9 cellular contexts compared by ENCODE assay signal in the genomic region with DNA sequence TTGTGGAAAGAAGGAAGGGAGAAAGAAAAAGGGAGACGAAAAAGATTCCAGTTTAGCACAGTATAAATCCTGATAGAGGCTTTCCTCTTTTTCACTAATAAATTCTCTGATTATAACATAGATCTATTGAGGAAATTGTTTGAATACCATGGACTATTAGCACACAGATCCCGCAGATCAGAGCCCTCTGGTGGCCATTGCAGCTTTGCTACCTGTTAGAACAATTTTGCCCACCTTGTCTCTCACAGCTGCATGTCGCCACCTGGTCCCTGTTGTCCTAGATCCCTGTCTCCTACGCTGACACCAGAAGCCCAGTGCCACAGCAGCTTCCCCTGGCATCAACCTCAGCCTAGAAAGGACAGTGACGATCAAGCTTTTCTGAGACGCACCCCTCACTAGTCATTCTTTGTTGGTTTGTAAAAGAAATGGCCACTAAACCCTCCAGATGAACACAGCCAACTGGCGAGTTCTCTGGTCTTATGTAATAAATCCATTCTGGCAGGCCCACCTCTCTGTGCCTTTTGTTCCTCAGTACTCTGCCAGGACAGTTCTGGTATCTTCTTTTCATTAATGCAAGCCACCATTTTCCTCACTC. TPM values are rescaled to one million over a fixed set of nuclear protein-coding genes. Genes with fewer than 3 reads are reported as not detected.
DNase-seq lines count a peak whose midpoint lies in the region; ATAC-seq and TF ChIP-seq lines count a peak whose summit lies in the region.
"Had no signal": no experiment of that assay in that cellular context is flagged by ENCODE, and none has a peak within 500 bp of the region (broad histone marks: within the 10 kb centered on the region; RNA-seq: fewer than 3 reads in every experiment).

No MANE protein-coding gene starts in this region.

- no peak overlapping the region for H2AFZ ChIP-seq in GM23248
- H2AFZ ChIP-seq in OCI-LY7 (ENCODE audit: low read length): no peak overlapping the region

- H3F3A ChIP-seq in GM23248 (ENCODE audit: insufficient read depth): no peaks in the 10 kb centered on the region

- H3K4me1 ChIP-seq in GM23248 (ENCODE audit: insufficient read depth): no peaks in the 10 kb centered on the region
- H3K4me1 ChIP-seq in OCI-LY7 (ENCODE audit: insufficient read depth, low read length, poor library complexity, severe bottlenecking): no peaks in the 10 kb centered on the region
- no peaks in the 10 kb centered on the region for H3K4me1 ChIP-seq in ovary (ENCODE audit: insufficient read depth)

- in situ Hi-C loops in GM23248 (cut with MboI): no loop called here

- H3K9me3 ChIP-seq in GM23248 (ENCODE audit: low read depth): no peaks in the 10 kb centered on the region
- no peaks in the 10 kb centered on the region for H3K9me3 ChIP-seq in OCI-LY7 (ENCODE audit: low read length)
- H3K9me3 ChIP-seq in ovary: no peaks in the 10 kb centered on the region

- no peak for ATAC-seq in HG02763 (IDR thresholded peaks at IDR 0.05; ENCODE audit: unreplicated experiment)

- no peaks in the 10 kb centered on the region for H3K9me3 Mint-ChIP-seq in Calu3 (ENCODE audit: low read depth, unreplicated experiment)

- H3K27ac Mint-ChIP-seq in Calu3 (ENCODE audit: unreplicated experiment): no peak overlapping the region

- peaks cover 41% of the 10 kb centered on the region for H3K27me3 Mint-ChIP-seq in Calu3 (ENCODE audit: unreplicated experiment)

- no TSS peak for BruUV-seq in Calu3 (replicated peaks; lab: Mats Ljungman, UMichigan)
- no TSS peak for BruUV-seq in OCI-LY7 (replicated peaks; lab: Mats Ljungman, UMichigan)

- no peak overlapping the region for H3K4me3 ChIP-seq in GM23248
- no peak overlapping the region for H3K4me3 ChIP-seq in OCI-LY7 (ENCODE audit: low read depth, low read length, poor library complexity, severe bottlenecking)
- H3K4me3 ChIP-seq in ovary: no peak overlapping the region

- TF ChIP-seq CTCF in Calu3 (IDR thresholded peaks at IDR 0.05; ENCODE audit: unreplicated experiment) (peak; percentile 69), OCI-LY7 (conservative IDR thresholded peaks at IDR 0.05; ENCODE audit: low read length) (peak; percentile 83), ovary (IDR thresholded peaks at IDR 0.05) (no peak)

- no peak for TF ChIP-seq POLR2A in ovary (IDR thresholded peaks at IDR 0.05)

- no peaks in the 10 kb centered on the region for H3K36me3 ChIP-seq in GM23248 (ENCODE audit: low read depth)
- H3K36me3 ChIP-seq in OCI-LY7 (ENCODE audit: insufficient read depth, low read length): no peaks in the 10 kb centered on the region
- H3K36me3 ChIP-seq in ovary: no peaks in the 10 kb centered on the region

- H3K27ac ChIP-seq in GM23248 (no peak overlapping the region), OCI-LY7 (ENCODE audit: low read depth, low read length, poor library complexity, severe bottlenecking) (no peak overlapping the region), ovary (no peak overlapping the region)

- no peaks in the 10 kb centered on the region for H4K20me1 ChIP-seq in GM23248 (ENCODE audit: insufficient read depth)
- no peaks in the 10 kb centered on the region for H4K20me1 ChIP-seq in OCI-LY7 (ENCODE audit: insufficient read depth, low read length)

- CTCF ChIA-PET in Calu3 (lab: Charles Lee): interaction anchor here (0.6 to 1.3 kb wide), 4 partner anchors 54 to 659 kb away, joined by 3 to 6 read pairs (median 4); no protein-coding TSS in a partner anchor
- CTCF ChIA-PET in OCI-LY7 (lab: Charles Lee; ENCODE audit: unreplicated experiment): no interaction called here

- no peak for TF ChIP-seq EP300 in ovary (IDR thresholded peaks at IDR 0.05)

- H3K9ac ChIP-seq in GM23248: no peak overlapping the region

- no peak overlapping the region for H3K4me2 ChIP-seq in GM23248 (ENCODE audit: unreplicated experiment)
- no peak overlapping the region for H3K4me2 ChIP-seq in OCI-LY7 (ENCODE audit: low read length)

- H3K4me1 Mint-ChIP-seq in Calu3 (ENCODE audit: low read depth, unreplicated experiment): no peaks in the 10 kb centered on the region

- intact Hi-C loops in Calu3 (cut with micrococcal nuclease; ENCODE audit: unreplicated experiment): loop anchor here (1.0 kb wide), 1 partner anchor 1146 kb away; no protein-coding TSS in a partner anchor
- intact Hi-C loops in OCI-LY7 (cut with micrococcal nuclease; ENCODE audit: unreplicated experiment): no loop called here
- intact Hi-C loops in ovary (cut with DNase I): no loop called here

- no peaks in the 10 kb centered on the region for H3K79me2 ChIP-seq in GM23248 (ENCODE audit: insufficient read depth)
- H3K79me2 ChIP-seq in OCI-LY7 (ENCODE audit: insufficient read depth, low read depth, low read length): no peaks in the 10 kb centered on the region

- H3K9me2 ChIP-seq in GM23248 (ENCODE audit: insufficient read depth) (no peaks in the 10 kb centered on the region), OCI-LY7 (ENCODE audit: insufficient read depth, low read length) (no peaks in the 10 kb centered on the region)

- no peak overlapping the region for H3K4me3 Mint-ChIP-seq in Calu3 (ENCODE audit: low read depth, unreplicated experiment)

- H3K27me3 ChIP-seq in GM23248 (replicated peaks; ENCODE audit: insufficient read depth) (no peaks in the 10 kb centered on the region), ovary (no peaks in the 10 kb centered on the region)

- no peaks in the 10 kb centered on the region for H3K36me3 Mint-ChIP-seq in Calu3 (ENCODE audit: insufficient read depth, unreplicated experiment)

- POLR2A ChIA-PET in OCI-LY7 (lab: Charles Lee): interaction anchor here (0.6 kb wide), 1 partner anchor 372 kb away, joined by 4 read pairs; no protein-coding TSS in a partner anchor

- WGBS in GM23248 (ENCODE audit: low coverage in 1 of 2, low lambda C conversion rate in 2 of 2, missing lambda C conversion rate in 2 of 2), 2 experiments: 4 to 5% methylated on average over 7 of the region's 7 CpGs
- 49 to 62% (median 55%) methylated on average over 7 of the region's 7 CpGs for WGBS in ovary, 3 donors

- peak; percentile 66 for DNase-seq in Calu3
- DNase-seq in GM23248: peak; percentile 39
- peak; percentile 46 for DNase-seq in OCI-LY7 (ENCODE audit: low spot score)
- peak; percentile 45 for DNase-seq in iPS-NIHi11 (ENCODE audit: low spot score)
- DNase-seq in NOMO-1 (lab: John Stamatoyannopoulos, UW; ENCODE audit: unreplicated experiment in 2 of 2): no peak
- DNase-seq in midbrain (lab: John Stamatoyannopoulos, UW): no peak
- no peak for DNase-seq in ovary

RNA-seq across cellular contexts. Expression of a gene that starts 9.9 kb away (rescaled TPM):
- total RNA-seq in Calu3 (2022) (not detected in 2 replicates), OCI-LY7 (2022) (not detected in 2 replicates), ovary (not detected)
- total RNA-seq in GM23248 (2014; rRNA removed; shearing (Covaris generic)): not detected in 2 replicates
- polyA plus RNA-seq in GM23248 (2016; fragmentation: Nextera tagmentation; extraction: Ambion mirVana) (not detected in 2 replicates), ovary (not detected)
- total RNA-seq in OCI-LY7 (2014; rRNA removed; shearing (Covaris generic)): not detected in 2 replicates
- total RNA-seq: RPMI7951 had no signal

Comparison
In these comparisons a context has a peak if more than half of its experiments do, and no peak if none do; other contexts are left out.
1. DNase-seq: peak in Calu3 (single experiment), GM23248 (single experiment), OCI-LY7 (single experiment) and iPS-NIHi11 (single experiment); none in NOMO-1 (0 of 2), midbrain (single experiment) and ovary (0 of 5).
2. CTCF ChIP-seq: peak in Calu3 (single experiment) and OCI-LY7 (single experiment); none in ovary (0 of 3).